Comparison of ENCODE assay signal across 22 cellular contexts in genomic region chr12:91983935-91984334, GRCh38.
"Had no signal": no experiment of that assay in that cellular context is flagged by ENCODE, and none has a peak within 500 bp of the region (broad histone marks: within the 10 kb centered on the region; RNA-seq: fewer than 3 reads in every experiment).

No MANE protein-coding gene starts in this region.

- H3K9me3 Mint-ChIP-seq: endodermal cell; natural killer cell; neural crest cell; stimulated activated naive B cell treated with anti-CD40 and anti-IgM and Interleukin-4, amounts not matched to agents 10 μg/mL and 1 μg/mL and 100 μg/mL, for 72 hours; stimulated activated naive CD8-positive, alpha-beta T cell treated with anti-CD3 and anti-CD28 coated beads, Interleukin-15, amount 100 ng/mL, for 72 hours had no signal

- H3K27ac Mint-ChIP-seq: endodermal cell; stimulated activated naive CD8-positive, alpha-beta T cell treated with anti-CD3 and anti-CD28 coated beads, Interleukin-15, amount 100 ng/mL, for 72 hours had no signal

- H3K36me3 ChIP-seq: colonic mucosa, ovary, right atrium auricular region, sigmoid colon, tibial nerve, upper lobe of right lung had no signal

- FAIRE-seq: endothelial cell of umbilical vein had no signal

- H3K79me2 ChIP-seq: hepatocyte had no signal

- H3K4me1 Mint-ChIP-seq: stimulated activated naive B cell treated with anti-CD40 and anti-IgM and Interleukin-4, amounts not matched to agents 10 μg/mL and 1 μg/mL and 100 μg/mL, for 72 hours had no signal

- H3K4me1 ChIP-seq: colonic mucosa, testis had no signal

- H3K36me3 Mint-ChIP-seq: natural killer cell; stimulated activated naive B cell treated with anti-CD40 and anti-IgM and Interleukin-4, amounts not matched to agents 10 μg/mL and 1 μg/mL and 100 μg/mL, for 72 hours had no signal

- H3K4me3 Mint-ChIP-seq: endodermal cell; natural killer cell; neural crest cell; stimulated activated naive B cell treated with anti-CD40 and anti-IgM and Interleukin-4, amounts not matched to agents 10 μg/mL and 1 μg/mL and 100 μg/mL, for 72 hours had no signal

- H2AFZ ChIP-seq: hepatocyte had no signal

- H3K27me3 Mint-ChIP-seq: stimulated activated naive B cell treated with anti-CD40 and anti-IgM and Interleukin-4, amounts not matched to agents 10 μg/mL and 1 μg/mL and 100 μg/mL, for 72 hours; stimulated activated naive CD8-positive, alpha-beta T cell treated with anti-CD3 and anti-CD28 coated beads, Interleukin-15, amount 100 ng/mL, for 72 hours had no signal

- H3K4me2 ChIP-seq: hepatocyte had no signal

- H3K9me3 ChIP-seq: colonic mucosa, ovary, right atrium auricular region, sigmoid colon, testis, tibial nerve, upper lobe of right lung had no signal

- ATAC-seq: left lobe of liver; natural killer cell; stimulated activated naive B cell treated with anti-CD40 and anti-IgM and Interleukin-4, amounts not matched to agents 10 μg/mL and 1 μg/mL and 100 μg/mL, for 72 hours; stimulated activated naive CD8-positive, alpha-beta T cell treated with anti-CD3 and anti-CD28 coated beads, Interleukin-15, amount 100 ng/mL, for 72 hours; upper lobe of right lung had no signal

- H3K27me3 ChIP-seq: colonic mucosa, hepatocyte, ovary, right atrium auricular region, sigmoid colon, testis, tibial nerve, upper lobe of right lung had no signal

- DNase-seq: colonic mucosa; effector CD4-positive, alpha-beta T cell; endodermal cell; foreskin melanocyte; head of caudate nucleus; islet precursor cell; natural killer cell; ovary; sigmoid colon; stimulated activated CD4-positive, alpha-beta T cell treated with anti-CD3 and anti-CD28 coated beads, Interleukin-2, amount 100 ng/mL, for 24 hours; stimulated activated CD4-positive, alpha-beta T cell treated with anti-CD3 and anti-CD28 coated beads, Interleukin-4, amount 100 ng/mL, for 4 hours; stimulated activated naive B cell treated with anti-CD40 and anti-IgM and Interleukin-4, amounts not matched to agents 10 μg/mL and 1 μg/mL and 100 μg/mL, for 72 hours; stimulated activated naive CD8-positive, alpha-beta T cell treated with anti-CD3 and anti-CD28 coated beads, Interleukin-15, amount 100 ng/mL, for 72 hours; testis; upper lobe of right lung had no signal

- H3K4me3 ChIP-seq: colonic mucosa, hepatocyte, ovary, right atrium auricular region, sigmoid colon, skin epidermis, testis, tibial nerve, upper lobe of right lung had no signal

- H3K27ac ChIP-seq: colonic mucosa, hepatocyte, ovary, right atrium auricular region, sigmoid colon, skin epidermis, testis, tibial nerve, upper lobe of right lung had no signal
